In genomic region chr9:113602126-113603119, GRCh38 we compare ENCODE assay signal across 8 cellular contexts.
DNase-seq lines count a peak whose midpoint lies in the region; ATAC-seq lines count a peak whose summit lies in the region.

No MANE protein-coding gene starts in this region.

- peak; percentile 60 for ATAC-seq in HG02981 (IDR thresholded peaks at IDR 0.05; ENCODE audit: unreplicated experiment)
- peak; percentile 57 for ATAC-seq in Right ventricle myocardium inferior

- peak; percentile 6 for DNase-seq in NK-92 treated with Interleukin-12 subunit alpha and Interleukin-12 subunit beta, amount 100 ng/mL, for 24 hours (lab: John Stamatoyannopoulos, UW)
- DNase-seq in NK-92 (lab: John Stamatoyannopoulos, UW; ENCODE audit: unreplicated experiment) (no peak), NCI-H345 (lab: John Stamatoyannopoulos, UW) (peak; percentile 92), Right ventricle myocardium inferior (ENCODE audit: missing footprints) (peak; percentile 89), smooth muscle cell of the brain vasculature (ENCODE audit: low read depth, low spot score) (peak; percentile 82), OCI-M2 (lab: John Stamatoyannopoulos, UW; ENCODE audit: unreplicated experiment) (no peak)
- DNase-seq in activated CD8-positive, alpha-beta memory T cell treated with anti-CD3 and anti-CD28 coated beads, Interleukin-2, amount 50 U/mL, for 48 hours: peak; percentile 87

- intact Hi-C loops in Right ventricle myocardium inferior (cut with DNase I): no loop called here

Comparison
In these comparisons a context has a peak if more than half of its experiments do, and no peak if none do; other contexts are left out.
1. DNase-seq: peak in NK-92 treated with Interleukin-12 subunit alpha and Interleukin-12 subunit beta, amount 100 ng/mL, for 24 hours (single experiment), NCI-H345 (single experiment), activated CD8-positive, alpha-beta memory T cell treated with anti-CD3 and anti-CD28 coated beads, Interleukin-2, amount 50 U/mL, for 48 hours (single experiment), Right ventricle myocardium inferior (single experiment) and smooth muscle cell of the brain vasculature (single experiment); none in NK-92 (single experiment) and OCI-M2 (single experiment).